ENCODE assay signal across 1 cellular context in the genomic region with DNA sequence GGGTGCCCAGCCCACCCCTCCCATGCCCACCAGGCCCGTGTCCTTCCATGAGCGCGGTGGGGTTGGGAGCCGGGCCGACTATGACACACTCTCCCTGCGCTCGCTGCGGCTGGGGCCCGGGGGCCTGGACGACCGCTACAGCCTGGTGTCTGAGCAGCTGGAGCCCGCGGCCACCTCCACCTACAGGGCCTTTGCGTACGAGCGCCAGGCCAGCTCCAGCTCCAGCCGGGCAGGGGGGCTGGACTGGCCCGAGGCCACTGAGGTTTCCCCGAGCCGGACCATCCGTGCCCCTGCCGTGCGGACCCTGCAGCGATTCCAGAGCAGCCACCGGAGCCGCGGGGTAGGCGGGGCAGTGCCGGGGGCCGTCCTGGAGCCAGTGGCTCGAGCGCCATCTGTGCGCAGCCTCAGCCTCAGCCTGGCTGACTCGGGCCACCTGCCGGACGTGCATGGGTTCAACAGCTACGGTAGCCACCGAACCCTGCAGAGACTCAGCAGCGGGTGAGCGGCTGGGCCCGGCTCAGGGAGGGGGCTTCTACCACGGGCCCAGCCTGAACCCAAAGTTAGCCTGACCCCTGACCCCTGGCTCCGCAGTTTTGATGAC.
TF ChIP-seq lines count a peak whose summit lies in the region.

No MANE protein-coding gene starts in this region.

TF ChIP-seq in HepG2, 621 proteins besides CTCF, POLR2A, EP300 and RAD21 (continued from another document and continues in another):
- TF ChIP-seq, protein P1, sequence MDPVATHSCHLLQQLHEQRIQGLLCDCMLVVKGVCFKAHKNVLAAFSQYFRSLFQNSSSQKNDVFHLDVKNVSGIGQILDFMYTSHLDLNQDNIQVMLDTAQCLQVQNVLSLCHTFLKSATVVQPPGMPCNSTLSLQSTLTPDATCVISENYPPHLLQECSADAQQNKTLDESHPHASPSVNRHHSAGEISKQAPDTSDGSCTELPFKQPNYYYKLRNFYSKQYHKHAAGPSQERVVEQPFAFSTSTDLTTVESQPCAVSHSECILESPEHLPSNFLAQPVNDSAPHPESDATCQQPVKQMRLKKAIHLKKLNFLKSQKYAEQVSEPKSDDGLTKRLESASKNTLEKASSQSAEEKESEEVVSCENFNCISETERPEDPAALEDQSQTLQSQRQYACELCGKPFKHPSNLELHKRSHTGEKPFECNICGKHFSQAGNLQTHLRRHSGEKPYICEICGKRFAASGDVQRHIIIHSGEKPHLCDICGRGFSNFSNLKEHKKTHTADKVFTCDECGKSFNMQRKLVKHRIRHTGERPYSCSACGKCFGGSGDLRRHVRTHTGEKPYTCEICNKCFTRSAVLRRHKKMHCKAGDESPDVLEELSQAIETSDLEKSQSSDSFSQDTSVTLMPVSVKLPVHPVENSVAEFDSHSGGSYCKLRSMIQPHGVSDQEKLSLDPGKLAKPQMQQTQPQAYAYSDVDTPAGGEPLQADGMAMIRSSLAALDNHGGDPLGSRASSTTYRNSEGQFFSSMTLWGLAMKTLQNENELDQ (CRISPR knock-in tag; IDR thresholded peaks at IDR 0.05; ENCODE audit: borderline replicate concordance) = no peak
- TF ChIP-seq NFE2L2 (IDR thresholded peaks at IDR 0.05; ENCODE audit: low read length) (no peak), HIVEP1 (CRISPR knock-in tag; IDR thresholded peaks at IDR 0.05) (peak; percentile 72), KLF6 (CRISPR knock-in tag; IDR thresholded peaks at IDR 0.05) (0 out of 2 replicates have a peak, but pooled peaks have one; percentile 49), ISX (CRISPR knock-in tag; conservative IDR thresholded peaks at IDR 0.05) (no peak), THYN1 (CRISPR knock-in tag; IDR thresholded peaks at IDR 0.05; ENCODE audit: borderline replicate concordance, low read depth) (no peak), REXO4 (CRISPR knock-in tag; IDR thresholded peaks at IDR 0.05; ENCODE audit: borderline replicate concordance) (no peak), SOX13 (IDR thresholded peaks at IDR 0.05) (no peak), SOX13 (CRISPR knock-in tag; conservative IDR thresholded peaks at IDR 0.05 in 1 of 2, IDR thresholded peaks at IDR 0.05 in 1 of 2) (0 out of 4 replicates have a peak, but pooled peaks of 1 of the 2 experiments have one; percentile 6), DNMT1 (CRISPR knock-in tag; IDR thresholded peaks at IDR 0.05) (no peak), CBX1 (IDR thresholded peaks at IDR 0.05; ENCODE audit: low read depth) (peak; percentile 62), ZNF841 (CRISPR knock-in tag; IDR thresholded peaks at IDR 0.05; ENCODE audit: borderline replicate concordance) (no peak), TCF12 (IDR thresholded peaks at IDR 0.05) (no peak), TCF12 (CRISPR knock-in tag; IDR thresholded peaks at IDR 0.05) (0 out of 2 replicates have a peak, but pooled peaks have one; percentile 15), NONO (IDR thresholded peaks at IDR 0.05) (no peak), NONO (CRISPR knock-in tag; conservative IDR thresholded peaks at IDR 0.05) (peak; percentile 74; the same call in 1 of the 2 replicates), ZNF337 (CRISPR knock-in tag; IDR thresholded peaks at IDR 0.05; ENCODE audit: borderline replicate concordance, low read depth) (0 out of 2 replicates have a peak, but pooled peaks have one; percentile 33), KDM3A (CRISPR knock-in tag; IDR thresholded peaks at IDR 0.05; ENCODE audit: low read depth) (peak; percentile 79; the same call in 1 of the 2 replicates), ZNF546 (CRISPR knock-in tag; conservative IDR thresholded peaks at IDR 0.05) (peak; percentile 56; the same call in 1 of the 2 replicates), SP5 (CRISPR knock-in tag; IDR thresholded peaks at IDR 0.05; ENCODE audit: borderline replicate concordance, low read depth) (peak; percentile 95), ZBTB38 (CRISPR knock-in tag; IDR thresholded peaks at IDR 0.05) (peak; percentile 75), ZSCAN20 (CRISPR knock-in tag; IDR thresholded peaks at IDR 0.05; ENCODE audit: borderline replicate concordance) (0 out of 2 replicates have a peak, but pooled peaks have one; percentile 16), GLI4 (CRISPR knock-in tag; IDR thresholded peaks at IDR 0.05; ENCODE audit: borderline replicate concordance) (no peak)
- TF ChIP-seq, protein P2, sequence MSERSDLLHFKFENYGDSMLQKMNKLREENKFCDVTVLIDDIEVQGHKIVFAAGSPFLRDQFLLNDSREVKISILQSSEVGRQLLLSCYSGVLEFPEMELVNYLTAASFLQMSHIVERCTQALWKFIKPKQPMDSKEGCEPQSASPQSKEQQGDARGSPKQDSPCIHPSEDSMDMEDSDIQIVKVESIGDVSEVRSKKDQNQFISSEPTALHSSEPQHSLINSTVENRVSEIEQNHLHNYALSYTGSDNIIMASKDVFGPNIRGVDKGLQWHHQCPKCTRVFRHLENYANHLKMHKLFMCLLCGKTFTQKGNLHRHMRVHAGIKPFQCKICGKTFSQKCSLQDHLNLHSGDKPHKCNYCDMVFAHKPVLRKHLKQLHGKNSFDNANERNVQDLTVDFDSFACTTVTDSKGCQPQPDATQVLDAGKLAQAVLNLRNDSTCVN (CRISPR knock-in tag; IDR thresholded peaks at IDR 0.05; ENCODE audit: borderline replicate concordance) = peak; percentile 95
- TF ChIP-seq, protein P3, sequence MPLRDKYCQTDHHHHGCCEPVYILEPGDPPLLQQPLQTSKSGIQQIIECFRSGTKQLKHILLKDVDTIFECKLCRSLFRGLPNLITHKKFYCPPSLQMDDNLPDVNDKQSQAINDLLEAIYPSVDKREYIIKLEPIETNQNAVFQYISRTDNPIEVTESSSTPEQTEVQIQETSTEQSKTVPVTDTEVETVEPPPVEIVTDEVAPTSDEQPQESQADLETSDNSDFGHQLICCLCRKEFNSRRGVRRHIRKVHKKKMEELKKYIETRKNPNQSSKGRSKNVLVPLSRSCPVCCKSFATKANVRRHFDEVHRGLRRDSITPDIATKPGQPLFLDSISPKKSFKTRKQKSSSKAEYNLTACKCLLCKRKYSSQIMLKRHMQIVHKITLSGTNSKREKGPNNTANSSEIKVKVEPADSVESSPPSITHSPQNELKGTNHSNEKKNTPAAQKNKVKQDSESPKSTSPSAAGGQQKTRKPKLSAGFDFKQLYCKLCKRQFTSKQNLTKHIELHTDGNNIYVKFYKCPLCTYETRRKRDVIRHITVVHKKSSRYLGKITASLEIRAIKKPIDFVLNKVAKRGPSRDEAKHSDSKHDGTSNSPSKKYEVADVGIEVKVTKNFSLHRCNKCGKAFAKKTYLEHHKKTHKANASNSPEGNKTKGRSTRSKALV (CRISPR knock-in tag; IDR thresholded peaks at IDR 0.05) = peak; percentile 50; the same call in 1 of the 2 replicates
- TF ChIP-seq, protein P4, sequence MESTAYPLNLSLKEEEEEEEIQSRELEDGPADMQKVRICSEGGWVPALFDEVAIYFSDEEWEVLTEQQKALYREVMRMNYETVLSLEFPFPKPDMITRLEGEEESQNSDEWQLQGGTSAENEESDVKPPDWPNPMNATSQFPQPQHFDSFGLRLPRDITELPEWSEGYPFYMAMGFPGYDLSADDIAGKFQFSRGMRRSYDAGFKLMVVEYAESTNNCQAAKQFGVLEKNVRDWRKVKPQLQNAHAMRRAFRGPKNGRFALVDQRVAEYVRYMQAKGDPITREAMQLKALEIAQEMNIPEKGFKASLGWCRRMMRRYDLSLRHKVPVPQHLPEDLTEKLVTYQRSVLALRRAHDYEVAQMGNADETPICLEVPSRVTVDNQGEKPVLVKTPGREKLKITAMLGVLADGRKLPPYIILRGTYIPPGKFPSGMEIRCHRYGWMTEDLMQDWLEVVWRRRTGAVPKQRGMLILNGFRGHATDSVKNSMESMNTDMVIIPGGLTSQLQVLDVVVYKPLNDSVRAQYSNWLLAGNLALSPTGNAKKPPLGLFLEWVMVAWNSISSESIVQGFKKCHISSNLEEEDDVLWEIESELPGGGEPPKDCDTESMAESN (CRISPR knock-in tag; conservative IDR thresholded peaks at IDR 0.05) = peak; percentile 58; the same call in 1 of the 2 replicates
- TF ChIP-seq, protein P5, sequence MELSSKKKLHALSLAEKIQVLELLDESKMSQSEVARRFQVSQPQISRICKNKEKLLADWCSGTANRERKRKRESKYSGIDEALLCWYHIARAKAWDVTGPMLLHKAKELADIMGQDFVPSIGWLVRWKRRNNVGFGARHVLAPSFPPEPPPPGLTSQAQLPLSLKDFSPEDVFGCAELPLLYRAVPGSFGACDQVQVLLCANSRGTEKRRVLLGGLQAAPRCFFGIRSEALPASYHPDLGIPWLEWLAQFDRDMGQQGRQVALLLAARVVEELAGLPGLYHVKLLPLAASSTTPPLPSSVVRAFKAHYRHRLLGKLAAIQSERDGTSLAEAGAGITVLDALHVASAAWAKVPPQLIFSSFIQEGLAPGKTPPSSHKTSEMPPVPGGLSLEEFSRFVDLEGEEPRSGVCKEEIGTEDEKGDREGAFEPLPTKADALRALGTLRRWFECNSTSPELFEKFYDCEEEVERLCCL (CRISPR knock-in tag; IDR thresholded peaks at IDR 0.05; ENCODE audit: borderline replicate concordance) = peak; percentile 85; the same call in 1 of the 2 replicates
- TF ChIP-seq, protein P6, sequence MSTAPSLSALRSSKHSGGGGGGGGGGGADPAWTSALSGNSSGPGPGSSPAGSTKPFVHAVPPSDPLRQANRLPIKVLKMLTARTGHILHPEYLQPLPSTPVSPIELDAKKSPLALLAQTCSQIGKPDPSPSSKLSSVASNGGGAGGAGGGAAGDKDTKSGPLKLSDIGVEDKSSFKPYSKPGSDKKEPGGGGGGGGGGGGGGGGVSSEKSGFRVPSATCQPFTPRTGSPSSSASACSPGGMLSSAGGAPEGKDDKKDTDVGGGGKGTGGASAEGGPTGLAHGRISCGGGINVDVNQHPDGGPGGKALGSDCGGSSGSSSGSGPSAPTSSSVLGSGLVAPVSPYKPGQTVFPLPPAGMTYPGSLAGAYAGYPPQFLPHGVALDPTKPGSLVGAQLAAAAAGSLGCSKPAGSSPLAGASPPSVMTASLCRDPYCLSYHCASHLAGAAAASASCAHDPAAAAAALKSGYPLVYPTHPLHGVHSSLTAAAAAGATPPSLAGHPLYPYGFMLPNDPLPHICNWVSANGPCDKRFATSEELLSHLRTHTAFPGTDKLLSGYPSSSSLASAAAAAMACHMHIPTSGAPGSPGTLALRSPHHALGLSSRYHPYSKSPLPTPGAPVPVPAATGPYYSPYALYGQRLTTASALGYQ (CRISPR knock-in tag; IDR thresholded peaks at IDR 0.05) = 0 out of 2 replicates have a peak, but pooled peaks have one; percentile 19
- TF ChIP-seq, protein P7, sequence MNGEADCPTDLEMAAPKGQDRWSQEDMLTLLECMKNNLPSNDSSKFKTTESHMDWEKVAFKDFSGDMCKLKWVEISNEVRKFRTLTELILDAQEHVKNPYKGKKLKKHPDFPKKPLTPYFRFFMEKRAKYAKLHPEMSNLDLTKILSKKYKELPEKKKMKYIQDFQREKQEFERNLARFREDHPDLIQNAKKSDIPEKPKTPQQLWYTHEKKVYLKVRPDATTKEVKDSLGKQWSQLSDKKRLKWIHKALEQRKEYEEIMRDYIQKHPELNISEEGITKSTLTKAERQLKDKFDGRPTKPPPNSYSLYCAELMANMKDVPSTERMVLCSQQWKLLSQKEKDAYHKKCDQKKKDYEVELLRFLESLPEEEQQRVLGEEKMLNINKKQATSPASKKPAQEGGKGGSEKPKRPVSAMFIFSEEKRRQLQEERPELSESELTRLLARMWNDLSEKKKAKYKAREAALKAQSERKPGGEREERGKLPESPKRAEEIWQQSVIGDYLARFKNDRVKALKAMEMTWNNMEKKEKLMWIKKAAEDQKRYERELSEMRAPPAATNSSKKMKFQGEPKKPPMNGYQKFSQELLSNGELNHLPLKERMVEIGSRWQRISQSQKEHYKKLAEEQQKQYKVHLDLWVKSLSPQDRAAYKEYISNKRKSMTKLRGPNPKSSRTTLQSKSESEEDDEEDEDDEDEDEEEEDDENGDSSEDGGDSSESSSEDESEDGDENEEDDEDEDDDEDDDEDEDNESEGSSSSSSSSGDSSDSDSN (CRISPR knock-in tag; IDR thresholded peaks at IDR 0.05) = peak; percentile 97
- TF ChIP-seq, protein P8, sequence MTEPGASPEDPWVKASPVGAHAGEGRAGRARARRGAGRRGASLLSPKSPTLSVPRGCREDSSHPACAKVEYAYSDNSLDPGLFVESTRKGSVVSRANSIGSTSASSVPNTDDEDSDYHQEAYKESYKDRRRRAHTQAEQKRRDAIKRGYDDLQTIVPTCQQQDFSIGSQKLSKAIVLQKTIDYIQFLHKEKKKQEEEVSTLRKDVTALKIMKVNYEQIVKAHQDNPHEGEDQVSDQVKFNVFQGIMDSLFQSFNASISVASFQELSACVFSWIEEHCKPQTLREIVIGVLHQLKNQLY (CRISPR knock-in tag; IDR thresholded peaks at IDR 0.05) = no peak
- TF ChIP-seq, protein P9, sequence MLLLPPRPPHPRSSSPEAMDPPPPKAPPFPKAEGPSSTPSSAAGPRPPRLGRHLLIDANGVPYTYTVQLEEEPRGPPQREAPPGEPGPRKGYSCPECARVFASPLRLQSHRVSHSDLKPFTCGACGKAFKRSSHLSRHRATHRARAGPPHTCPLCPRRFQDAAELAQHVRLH (CRISPR knock-in tag; IDR thresholded peaks at IDR 0.05; ENCODE audit: borderline replicate concordance, low read depth) = peak; percentile 41; the same call in 1 of the 2 replicates
- TF ChIP-seq, protein P10, sequence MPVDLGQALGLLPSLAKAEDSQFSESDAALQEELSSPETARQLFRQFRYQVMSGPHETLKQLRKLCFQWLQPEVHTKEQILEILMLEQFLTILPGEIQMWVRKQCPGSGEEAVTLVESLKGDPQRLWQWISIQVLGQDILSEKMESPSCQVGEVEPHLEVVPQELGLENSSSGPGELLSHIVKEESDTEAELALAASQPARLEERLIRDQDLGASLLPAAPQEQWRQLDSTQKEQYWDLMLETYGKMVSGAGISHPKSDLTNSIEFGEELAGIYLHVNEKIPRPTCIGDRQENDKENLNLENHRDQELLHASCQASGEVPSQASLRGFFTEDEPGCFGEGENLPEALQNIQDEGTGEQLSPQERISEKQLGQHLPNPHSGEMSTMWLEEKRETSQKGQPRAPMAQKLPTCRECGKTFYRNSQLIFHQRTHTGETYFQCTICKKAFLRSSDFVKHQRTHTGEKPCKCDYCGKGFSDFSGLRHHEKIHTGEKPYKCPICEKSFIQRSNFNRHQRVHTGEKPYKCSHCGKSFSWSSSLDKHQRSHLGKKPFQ (CRISPR knock-in tag; IDR thresholded peaks at IDR 0.05; ENCODE audit: insufficient replicate concordance) = no peak
- TF ChIP-seq, protein P11, sequence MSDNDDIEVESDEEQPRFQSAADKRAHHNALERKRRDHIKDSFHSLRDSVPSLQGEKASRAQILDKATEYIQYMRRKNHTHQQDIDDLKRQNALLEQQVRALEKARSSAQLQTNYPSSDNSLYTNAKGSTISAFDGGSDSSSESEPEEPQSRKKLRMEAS (IDR thresholded peaks at IDR 0.05) = peak; percentile 53; the same call in 1 of the 2 replicates
